20 cellular contexts compared by ENCODE assay signal in genomic region chr1:71228236-71228635, GRCh38.
DNase-seq lines count a peak whose midpoint lies in the region; ATAC-seq and TF ChIP-seq lines count a peak whose summit lies in the region.
"Had no signal": no experiment of that assay in that cellular context is flagged by ENCODE, and none has a peak within 500 bp of the region (broad histone marks: within the 10 kb centered on the region; RNA-seq: fewer than 3 reads in every experiment).

No MANE protein-coding gene starts in this region.

- H3K4me1 ChIP-seq in left ventricle myocardium inferior (peaks cover 6% of the 10 kb centered on the region), sigmoid colon (no peaks in the 10 kb centered on the region)
- H3K4me1 ChIP-seq: BE2C had no signal

- H3K27me3 ChIP-seq in left ventricle myocardium inferior (ENCODE audit: low read depth): no peaks in the 10 kb centered on the region
- H3K27me3 ChIP-seq in sigmoid colon: no peaks in the 10 kb centered on the region
- H3K27me3 ChIP-seq: BE2C had no signal

- H3K36me3 ChIP-seq in left ventricle myocardium inferior (no peaks in the 10 kb centered on the region), sigmoid colon (no peaks in the 10 kb centered on the region)
- H3K36me3 ChIP-seq: BE2C had no signal

- ATAC-seq in Right ventricle myocardium superior (ENCODE audit: poor library complexity): no peak

- TF ChIP-seq POLR2A in sigmoid colon (IDR thresholded peaks at IDR 0.05): no peak

- no peak for TF ChIP-seq EP300 in sigmoid colon (IDR thresholded peaks at IDR 0.05)

- peak overlapping the region; percentile 40 for H3K4me3 ChIP-seq in left ventricle myocardium inferior
- H3K4me3 ChIP-seq in sigmoid colon: no peak overlapping the region

- 90 to 92% methylated on average over 4 of the region's 4 CpGs for WGBS in sigmoid colon, 2 donors

- no peak for TF ChIP-seq CTCF in left ventricle myocardium inferior (IDR thresholded peaks at IDR 0.05; ENCODE audit: borderline replicate concordance)
- TF ChIP-seq CTCF in sigmoid colon (IDR thresholded peaks at IDR 0.05): no peak

- no peaks in the 10 kb centered on the region for H3K9me3 ChIP-seq in left ventricle myocardium inferior (replicated peaks)
- H3K9me3 ChIP-seq in sigmoid colon: no peaks in the 10 kb centered on the region
- H3K9me3 ChIP-seq: BE2C had no signal

- intact Hi-C loops in left ventricle myocardium inferior (cut with micrococcal nuclease): no loop called here
- intact Hi-C loops in Right ventricle myocardium superior (cut with DNase I): no loop called here
- intact Hi-C loops in sigmoid colon (cut with DNase I): no loop called here

- no peak overlapping the region for H3K27ac ChIP-seq in left ventricle myocardium inferior (replicated peaks)
- H3K27ac ChIP-seq in sigmoid colon: no peak overlapping the region
- H3K27ac ChIP-seq: HL-60, KMS-11 had no signal

- no peak for DNase-seq in left ventricle myocardium inferior
- DNase-seq in Right ventricle myocardium superior: no peak
- peak; percentile 43 for DNase-seq in cerebellar cortex (ENCODE audit: low spot score)
- DNase-seq in inferior parietal cortex (ENCODE audit: extremely low spot score): peak; percentile 54
- DNase-seq in sigmoid colon: no peak
- no peak for DNase-seq in NCI-H526 treated with DMSO at 0.1 percent for 48 hours (lab: John Stamatoyannopoulos, UW)
- DNase-seq in activated CD8-positive, alpha-beta memory T cell treated with anti-CD3 and anti-CD28 coated beads, Interleukin-2, amount 50 U/mL, for 48 hours: no peak
- DNase-seq: 8988T; ACHN; BE2C; CD8-positive, alpha-beta memory T cell; DMS153; DND-41; MM.1S; NCI-H2029; NCI-H526; RPMI8226; SHP77 had no signal

Comparison
In these comparisons a context has a peak if more than half of its experiments do, and no peak if none do; other contexts are left out.
1. DNase-seq: peak in cerebellar cortex (single experiment) and inferior parietal cortex (single experiment); none in left ventricle myocardium inferior (single experiment), Right ventricle myocardium superior (single experiment), sigmoid colon (single experiment), NCI-H526 treated with DMSO at 0.1 percent for 48 hours (single experiment) and activated CD8-positive, alpha-beta memory T cell treated with anti-CD3 and anti-CD28 coated beads, Interleukin-2, amount 50 U/mL, for 48 hours (single experiment).